8 cellular contexts compared by ENCODE assay signal in the genomic region with DNA sequence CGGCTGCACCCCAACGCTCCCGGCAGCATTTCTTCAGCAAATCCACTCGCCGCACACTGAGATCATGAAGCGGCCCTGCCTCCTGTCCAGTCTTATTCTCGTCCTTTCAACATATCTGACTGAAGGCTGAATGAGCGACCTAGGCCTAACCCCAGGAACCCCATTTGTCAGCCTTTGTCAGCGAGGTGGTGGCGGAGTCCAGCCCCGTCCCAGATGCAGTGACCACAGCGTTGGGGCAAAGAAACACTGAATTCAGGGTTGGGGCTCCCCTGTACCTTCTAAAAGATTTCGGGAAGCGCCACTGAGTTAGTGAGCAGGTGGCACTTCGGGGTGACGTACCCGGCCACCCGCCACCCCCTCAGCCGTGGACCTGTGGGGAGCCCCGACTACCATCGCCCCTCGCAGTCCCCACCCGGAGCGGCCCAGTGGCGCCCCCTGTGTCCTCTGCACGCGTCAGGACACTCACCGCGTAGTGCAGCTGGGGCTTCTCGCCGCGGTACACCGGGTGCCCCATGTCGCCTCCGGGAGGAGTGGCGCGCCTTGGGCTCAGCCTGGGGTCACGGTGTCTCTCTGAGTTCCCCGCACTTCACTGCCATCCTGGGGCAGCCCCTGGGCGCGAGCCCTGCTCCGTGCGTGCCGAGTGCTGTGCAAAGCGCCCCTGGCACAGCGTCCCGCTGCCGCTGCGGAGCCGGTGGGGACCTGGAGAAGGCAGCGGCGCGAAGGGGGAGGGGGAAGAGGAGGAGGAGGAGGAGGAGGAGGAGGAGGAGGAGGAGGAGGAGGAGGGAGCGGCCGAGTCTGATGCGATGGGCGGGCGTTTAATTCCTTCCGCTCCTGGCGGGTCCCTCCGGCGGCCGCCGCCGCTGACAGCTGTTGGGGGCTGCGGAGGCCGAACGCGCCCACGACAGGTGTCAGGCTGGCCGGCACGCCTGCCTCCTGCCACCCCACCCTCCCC.
DNase-seq lines count a peak whose midpoint lies in the region; ATAC-seq and TF ChIP-seq lines count a peak whose summit lies in the region.

No MANE protein-coding gene starts in this region.

- H3K4me1 Mint-ChIP-seq in naive B cell = peaks cover 0 to 9% (median 6%) of the 10 kb centered on the region in 3 donors

- peak overlapping the region; percentile 51 for H3K4me3 ChIP-seq in epithelial cell of proximal tubule (ENCODE audit: low read depth, low read length)

- peak overlapping the region; percentile 47 to 81 (median 64) for H3K4me3 Mint-ChIP-seq in naive B cell

- in situ Hi-C loops in G401 (cut with HindIII; ENCODE audit: low sequenced_read_pairs) = no loop called here

- peaks cover 9 to 11% (median 11%) of the 10 kb centered on the region in 3 donors for H3K27me3 Mint-ChIP-seq in naive B cell

- TF ChIP-seq CTCF in epithelial cell of proximal tubule (conservative IDR thresholded peaks at IDR 0.05; ENCODE audit: low read depth, low read length) = peak; percentile 34

- ATAC-seq in HG03175 (IDR thresholded peaks at IDR 0.05; ENCODE audit: unreplicated experiment) (peak; percentile 36), naive B cell (ENCODE audit: low read depth in 2 of 2) (peak; percentile 83 to 87)

- DNase-seq in EH (ENCODE audit: low read depth) (peak; percentile 30), epithelial cell of proximal tubule (ENCODE audit: low read depth) (no peak), naive B cell (peak; percentile 19), G401 (ENCODE audit: low spot score) (no peak), middle frontal gyrus (ENCODE audit: extremely low spot score, low spot score) (no peak), GM19238 (ENCODE audit: insufficient read length, low spot score) (no peak), CD1c-positive myeloid dendritic cell (ENCODE audit: extremely low spot score) (no peak)

- peaks cover 0 to 5% (median 0%) of the 10 kb centered on the region in 7 donors for H3K9me3 Mint-ChIP-seq in naive B cell

- H3K27ac Mint-ChIP-seq in naive B cell = peak overlapping the region in 1 of 6 donors; percentile 56

- H3K36me3 Mint-ChIP-seq in naive B cell = no peaks in the 10 kb centered on the region

Comparison
In these comparisons a context has a peak if more than half of its experiments do, and no peak if none do; other contexts are left out.
1. DNase-seq: peak in EH (single experiment) and naive B cell (single experiment); none in epithelial cell of proximal tubule (single experiment), G401 (single experiment), middle frontal gyrus (single experiment), GM19238 (single experiment) and CD1c-positive myeloid dendritic cell (single experiment).